Comparison of ENCODE assay signal across 1 cellular context in genomic region chr1:25338188-25338981, GRCh38.
TF ChIP-seq lines count a peak whose summit lies in the region.

Gene TMEM50A, plus strand, starts transcription at chr1:25338334. Its CDS starts 2,153 bp downstream, at chr1:25340487.

TF ChIP-seq in HepG2, 621 proteins besides CTCF, POLR2A, EP300 and RAD21 (continued from another document and continues in another):
- TF ChIP-seq PRDM10 (CRISPR knock-in tag; IDR thresholded peaks at IDR 0.05; ENCODE audit: low read depth) (no peak), CC2D1A (CRISPR knock-in tag; IDR thresholded peaks at IDR 0.05) (no peak), ZNF235 (CRISPR knock-in tag; IDR thresholded peaks at IDR 0.05; ENCODE audit: borderline replicate concordance) (peak; percentile 69; the same call in 1 of the 2 replicates), IRX3 (CRISPR knock-in tag; IDR thresholded peaks at IDR 0.05; ENCODE audit: borderline replicate concordance, low read depth) (0 out of 2 replicates have a peak, but pooled peaks have one; percentile 29), ZNF430 (CRISPR knock-in tag; IDR thresholded peaks at IDR 0.05) (peak; percentile 41; the same call in 1 of the 2 replicates), ZNF563 (CRISPR knock-in tag; IDR thresholded peaks at IDR 0.05) (peak; percentile 67; the same call in 1 of the 2 replicates), ZNF790 (CRISPR knock-in tag; IDR thresholded peaks at IDR 0.05; ENCODE audit: borderline replicate concordance) (0 out of 2 replicates have a peak, but pooled peaks have one; percentile 62), PHF21A (CRISPR knock-in tag; IDR thresholded peaks at IDR 0.05) (peak; percentile 75; the same call in 1 of the 2 replicates), ZSCAN9 (CRISPR knock-in tag; IDR thresholded peaks at IDR 0.05; ENCODE audit: borderline replicate concordance) (no peak), NONO (IDR thresholded peaks at IDR 0.05) (no peak), NONO (CRISPR knock-in tag; conservative IDR thresholded peaks at IDR 0.05) (peak; percentile 75), ZNF569 (CRISPR knock-in tag; IDR thresholded peaks at IDR 0.05; ENCODE audit: borderline replicate concordance) (no peak), ZNF12 (CRISPR knock-in tag; IDR thresholded peaks at IDR 0.05) (0 out of 2 replicates have a peak, but pooled peaks have one; percentile 36), HNF4G (IDR thresholded peaks at IDR 0.05; ENCODE audit: borderline replicate concordance, low read depth, low read length) (0 out of 2 replicates have a peak, but pooled peaks have one; percentile 9), HNF4G (CRISPR knock-in tag; IDR thresholded peaks at IDR 0.05; ENCODE audit: borderline replicate concordance, low read depth) (no peak), ZNF574 (CRISPR knock-in tag; IDR thresholded peaks at IDR 0.05) (peak; percentile 46), ZNF7 (CRISPR knock-in tag; IDR thresholded peaks at IDR 0.05) (no peak), ZNF562 (CRISPR knock-in tag; IDR thresholded peaks at IDR 0.05; ENCODE audit: borderline replicate concordance) (no peak), ELF1 (CRISPR knock-in tag; IDR thresholded peaks at IDR 0.05) (peak; percentile 68), NFKB2 (CRISPR knock-in tag; IDR thresholded peaks at IDR 0.05; ENCODE audit: borderline replicate concordance) (peak; percentile 72; the same call in 1 of the 2 replicates), DMAP1 (CRISPR knock-in tag; IDR thresholded peaks at IDR 0.05) (peak; percentile 63; the same call in 1 of the 2 replicates), ZNF296 (CRISPR knock-in tag; conservative IDR thresholded peaks at IDR 0.05) (peak; percentile 73; the same call in 1 of the 2 replicates), MXD3 (CRISPR knock-in tag; IDR thresholded peaks at IDR 0.05) (0 out of 2 replicates have a peak, but pooled peaks have one; percentile 72), TMF1 (CRISPR knock-in tag; IDR thresholded peaks at IDR 0.05; ENCODE audit: low read depth) (no peak), KDM2A (CRISPR knock-in tag; IDR thresholded peaks at IDR 0.05; ENCODE audit: borderline replicate concordance, low read depth) (peak; percentile 66; the same call in 1 of the 2 replicates), HMG20B (CRISPR knock-in tag; conservative IDR thresholded peaks at IDR 0.05) (no peak), ZNF605 (CRISPR knock-in tag; IDR thresholded peaks at IDR 0.05) (peak; percentile 45; the same call in 1 of the 2 replicates), ZNF274 (CRISPR knock-in tag; IDR thresholded peaks at IDR 0.05) (peak; percentile 41; the same call in 1 of the 2 replicates), SRSF1 (optimal IDR thresholded peaks at IDR 0.05; ENCODE audit: low read depth, low read length) (peak; percentile 31), THAP11 (CRISPR knock-in tag; IDR thresholded peaks at IDR 0.05) (peak; percentile 68; the same call in 1 of the 2 replicates), ZNF564 (CRISPR knock-in tag; IDR thresholded peaks at IDR 0.05) (no peak), GTF3A (CRISPR knock-in tag; conservative IDR thresholded peaks at IDR 0.05) (no peak), KMT2A (CRISPR knock-in tag; IDR thresholded peaks at IDR 0.05) (peak; percentile 66; the same call in 1 of the 2 replicates), ZMYM4 (CRISPR knock-in tag; IDR thresholded peaks at IDR 0.05) (peak; percentile 56), ZNF501 (CRISPR knock-in tag; IDR thresholded peaks at IDR 0.05) (peak; percentile 75), ZNF333 (CRISPR knock-in tag; IDR thresholded peaks at IDR 0.05; ENCODE audit: borderline replicate concordance) (peak; percentile 83; the same call in 1 of the 2 replicates), DR1 (CRISPR knock-in tag; IDR thresholded peaks at IDR 0.05) (0 out of 2 replicates have a peak, but pooled peaks have one; percentile 49), FUBP1 (CRISPR knock-in tag; IDR thresholded peaks at IDR 0.05; ENCODE audit: borderline replicate concordance) (no peak), PREB (CRISPR knock-in tag; IDR thresholded peaks at IDR 0.05) (no peak), THRA (CRISPR knock-in tag; IDR thresholded peaks at IDR 0.05; ENCODE audit: borderline replicate concordance) (no peak), TBP (CRISPR knock-in tag; IDR thresholded peaks at IDR 0.05) (no peak), RBFOX2 (IDR thresholded peaks at IDR 0.05; ENCODE audit: low read depth, low read length) (peak; percentile 85), KAT7 (CRISPR knock-in tag; IDR thresholded peaks at IDR 0.05; ENCODE audit: borderline replicate concordance) (peak; percentile 52; the same call in 1 of the 2 replicates), TOE1 (CRISPR knock-in tag; IDR thresholded peaks at IDR 0.05) (no peak), ZZZ3 (CRISPR knock-in tag; IDR thresholded peaks at IDR 0.05; ENCODE audit: borderline replicate concordance) (no peak)
- TF ChIP-seq, protein P1, sequence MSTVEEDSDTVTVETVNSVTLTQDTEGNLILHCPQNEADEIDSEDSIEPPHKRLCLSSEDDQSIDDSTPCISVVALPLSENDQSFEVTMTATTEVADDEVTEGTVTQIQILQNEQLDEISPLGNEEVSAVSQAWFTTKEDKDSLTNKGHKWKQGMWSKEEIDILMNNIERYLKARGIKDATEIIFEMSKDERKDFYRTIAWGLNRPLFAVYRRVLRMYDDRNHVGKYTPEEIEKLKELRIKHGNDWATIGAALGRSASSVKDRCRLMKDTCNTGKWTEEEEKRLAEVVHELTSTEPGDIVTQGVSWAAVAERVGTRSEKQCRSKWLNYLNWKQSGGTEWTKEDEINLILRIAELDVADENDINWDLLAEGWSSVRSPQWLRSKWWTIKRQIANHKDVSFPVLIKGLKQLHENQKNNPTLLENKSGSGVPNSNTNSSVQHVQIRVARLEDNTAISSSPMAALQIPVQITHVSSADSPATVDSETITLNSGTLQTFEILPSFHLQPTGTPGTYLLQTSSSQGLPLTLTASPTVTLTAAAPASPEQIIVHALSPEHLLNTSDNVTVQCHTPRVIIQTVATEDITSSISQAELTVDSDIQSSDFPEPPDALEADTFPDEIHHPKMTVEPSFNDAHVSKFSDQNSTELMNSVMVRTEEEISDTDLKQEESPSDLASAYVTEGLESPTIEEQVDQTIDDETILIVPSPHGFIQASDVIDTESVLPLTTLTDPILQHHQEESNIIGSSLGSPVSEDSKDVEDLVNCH (CRISPR knock-in tag; IDR thresholded peaks at IDR 0.05): peak; percentile 60; the same call in 1 of the 2 replicates
- TF ChIP-seq, protein P2, sequence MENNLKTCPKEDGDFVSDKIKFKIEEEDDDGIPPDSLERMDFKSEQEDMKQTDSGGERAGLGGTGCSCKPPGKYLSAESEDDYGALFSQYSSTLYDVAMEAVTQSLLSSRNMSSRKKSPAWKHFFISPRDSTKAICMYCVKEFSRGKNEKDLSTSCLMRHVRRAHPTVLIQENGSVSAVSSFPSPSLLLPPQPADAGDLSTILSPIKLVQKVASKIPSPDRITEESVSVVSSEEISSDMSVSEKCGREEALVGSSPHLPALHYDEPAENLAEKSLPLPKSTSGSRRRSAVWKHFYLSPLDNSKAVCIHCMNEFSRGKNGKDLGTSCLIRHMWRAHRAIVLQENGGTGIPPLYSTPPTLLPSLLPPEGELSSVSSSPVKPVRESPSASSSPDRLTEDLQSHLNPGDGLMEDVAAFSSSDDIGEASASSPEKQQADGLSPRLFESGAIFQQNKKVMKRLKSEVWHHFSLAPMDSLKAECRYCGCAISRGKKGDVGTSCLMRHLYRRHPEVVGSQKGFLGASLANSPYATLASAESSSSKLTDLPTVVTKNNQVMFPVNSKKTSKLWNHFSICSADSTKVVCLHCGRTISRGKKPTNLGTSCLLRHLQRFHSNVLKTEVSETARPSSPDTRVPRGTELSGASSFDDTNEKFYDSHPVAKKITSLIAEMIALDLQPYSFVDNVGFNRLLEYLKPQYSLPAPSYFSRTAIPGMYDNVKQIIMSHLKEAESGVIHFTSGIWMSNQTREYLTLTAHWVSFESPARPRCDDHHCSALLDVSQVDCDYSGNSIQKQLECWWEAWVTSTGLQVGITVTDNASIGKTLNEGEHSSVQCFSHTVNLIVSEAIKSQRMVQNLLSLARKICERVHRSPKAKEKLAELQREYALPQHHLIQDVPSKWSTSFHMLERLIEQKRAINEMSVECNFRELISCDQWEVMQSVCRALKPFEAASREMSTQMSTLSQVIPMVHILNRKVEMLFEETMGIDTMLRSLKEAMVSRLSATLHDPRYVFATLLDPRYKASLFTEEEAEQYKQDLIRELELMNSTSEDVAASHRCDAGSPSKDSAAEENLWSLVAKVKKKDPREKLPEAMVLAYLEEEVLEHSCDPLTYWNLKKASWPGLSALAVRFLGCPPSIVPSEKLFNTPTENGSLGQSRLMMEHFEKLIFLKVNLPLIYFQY (CRISPR knock-in tag; IDR thresholded peaks at IDR 0.05; ENCODE audit: borderline replicate concordance): peak; percentile 56; the same call in 1 of the 2 replicates
